ENCODE assay signal across 8 cellular contexts in the genomic region with DNA sequence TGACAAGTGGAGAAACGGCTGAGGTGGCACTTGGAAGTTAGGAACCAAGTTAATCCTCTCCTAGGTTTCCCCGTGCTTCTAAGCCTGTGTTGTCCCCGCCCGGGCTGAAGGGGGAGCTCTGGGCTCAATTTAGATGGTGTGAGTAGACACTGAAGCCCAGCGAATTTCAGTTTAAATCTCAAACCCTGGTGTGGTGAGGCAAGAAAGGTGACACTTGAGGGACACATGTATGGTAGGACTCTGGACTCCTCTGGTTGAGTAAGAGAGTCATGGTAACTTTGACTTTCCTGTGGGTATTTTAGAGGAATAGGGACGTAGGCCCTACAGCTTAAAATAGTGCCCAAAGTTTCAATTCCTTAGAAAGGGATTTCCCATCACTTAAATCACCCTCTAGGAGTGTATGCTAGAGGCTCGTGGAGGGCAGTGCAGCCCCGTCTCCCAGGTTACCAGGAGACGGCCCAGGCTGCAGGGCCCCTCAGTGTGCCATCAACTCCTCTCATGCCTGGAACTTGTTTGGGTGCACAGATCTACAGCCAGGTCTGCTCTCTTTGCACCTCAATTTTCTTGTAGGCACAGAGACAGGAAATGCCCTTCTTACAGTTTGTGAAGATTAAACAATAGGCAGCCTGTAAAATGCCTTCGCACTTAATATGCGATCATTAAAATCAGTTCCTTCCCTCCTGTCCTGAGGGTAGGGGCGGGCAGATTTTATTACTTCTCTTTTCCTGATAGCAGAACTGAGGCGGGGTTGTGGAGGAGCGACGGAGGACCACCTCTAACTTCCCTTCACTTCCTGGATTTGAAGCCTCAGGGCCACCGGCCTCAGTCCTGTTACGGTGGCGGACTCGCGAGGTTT. TPM values are rescaled to one million over a fixed set of nuclear protein-coding genes. Genes with fewer than 3 reads are reported as not detected.
DNase-seq lines count a peak whose midpoint lies in the region; ATAC-seq and TF ChIP-seq lines count a peak whose summit lies in the region.

No MANE protein-coding gene starts in this region.

- no peak overlapping the region for H3K27ac Mint-ChIP-seq in T-cell

- no peaks in the 10 kb centered on the region for H3K79me2 ChIP-seq in Karpas-422 (ENCODE audit: low read length)

- CTCF ChIA-PET in HEK293 (lab: Yijun Ruan, JAX) (interaction anchor here (0.6 to 1.8 kb wide), 24 partner anchors 8 to 813 kb away, joined by 3 to 7 read pairs (median 3); no protein-coding TSS in a partner anchor), T-cell (lab: Charles Lee) (interaction anchor here (1.0 kb wide), 2 partner anchors 9 to 10 kb away, joined by 3 to 5 read pairs; no protein-coding TSS in a partner anchor)

- H4K20me1 ChIP-seq in Karpas-422 (ENCODE audit: insufficient read depth, low read depth, low read length): no peaks in the 10 kb centered on the region

- no peak overlapping the region for H3K4me3 ChIP-seq in HEK293 (ENCODE audit: low read depth, low read length)
- no peak overlapping the region for H3K4me3 ChIP-seq in Karpas-422 (ENCODE audit: low read length)

- no peaks in the 10 kb centered on the region for H3K9me2 ChIP-seq in Karpas-422 (replicated peaks; ENCODE audit: insufficient read depth, low read length)

- TF ChIP-seq CTCF in AG09319 (IDR thresholded peaks at IDR 0.05; ENCODE audit: low read depth, low read length) (peak; percentile 85), GM12874 (IDR thresholded peaks at IDR 0.05; ENCODE audit: insufficient read depth, low read depth, low read length) (peak; percentile 66; the same call in 1 of the 2 replicates), HEK293 (tag by site-specific recombination; IDR thresholded peaks at IDR 0.05) (peak; percentile 59; the same call in 1 of the 2 replicates)

- no peak overlapping the region for H3K4me2 ChIP-seq in Karpas-422 (ENCODE audit: low read depth, low read length, poor library complexity, severe bottlenecking)

- 0 out of 2 replicates have a peak overlapping the region, but pooled peaks have one; percentile 62 for H2AFZ ChIP-seq in Karpas-422 (ENCODE audit: low read length)

- H3K9ac ChIP-seq in Karpas-422 (ENCODE audit: low read length): no peak overlapping the region

- no peaks in the 10 kb centered on the region for H3K36me3 ChIP-seq in HEK293 (ENCODE audit: control insufficient read depth in 2 of 2, insufficient read depth in 1 of 2, low read length in 2 of 2)
- H3K36me3 ChIP-seq in Karpas-422 (ENCODE audit: insufficient read depth, low read length): no peaks in the 10 kb centered on the region

- H3K27ac ChIP-seq in HEK293 (ENCODE audit: extremely low read depth, low read depth, low read length): no peak overlapping the region
- no peak overlapping the region for H3K27ac ChIP-seq in Karpas-422 (ENCODE audit: low read length)

- no peaks in the 10 kb centered on the region for H3K27me3 ChIP-seq in Karpas-422 (ENCODE audit: low read length)

- peak in 3 of 4 experiments; percentile 35 to 52 (median 42) for ATAC-seq in T-cell (replicated peaks in 1 of 4)

- H3K4me3 Mint-ChIP-seq in T-cell: peak overlapping the region; percentile 24 to 79 (median 52)

- H3K9me3 Mint-ChIP-seq in T-cell: no peaks in the 10 kb centered on the region

- peaks cover 82 to 96% of the 10 kb centered on the region in 2 donors for H3K27me3 Mint-ChIP-seq in T-cell

- no peaks in the 10 kb centered on the region for H3K9me3 ChIP-seq in HEK293 (ENCODE audit: control insufficient read depth, insufficient read depth, low read depth, low read length)
- H3K9me3 ChIP-seq in Karpas-422 (ENCODE audit: low read length): no peaks in the 10 kb centered on the region

- H3K4me1 ChIP-seq in HEK293 (ENCODE audit: control insufficient read depth, insufficient read depth, low read length): no peaks in the 10 kb centered on the region
- H3K4me1 ChIP-seq in Karpas-422 (ENCODE audit: low read length): peaks cover 16% of the 10 kb centered on the region

- DNase-seq in AG09319 (ENCODE audit: extremely low read depth, low read depth) (no peak), Karpas-422 (peak; percentile 81), T-cell (peak in 15 of 34 experiments; percentile 10 to 35 (median 26)), erythroblast (lab: John Stamatoyannopoulos, UW) (peak; percentile 51 to 65), myocyte (ENCODE audit: low read depth) (peak; percentile 68), DMS79 (lab: John Stamatoyannopoulos, UW) (no peak)

- POLR2A ChIA-PET in HEK293 (lab: Yijun Ruan, JAX): no interaction called here
- POLR2A ChIA-PET in T-cell (lab: Charles Lee): no interaction called here

- peaks cover 40 to 48% (median 44%) of the 10 kb centered on the region in 3 donors for H3K4me1 Mint-ChIP-seq in T-cell

- H3K36me3 Mint-ChIP-seq in T-cell: no peaks in the 10 kb centered on the region

- no peak for TF ChIP-seq POLR2A in erythroblast (IDR thresholded peaks at IDR 0.05; ENCODE audit: low read length)

TF ChIP-seq in HEK293, 187 proteins besides CTCF, POLR2A, EP300 and RAD21:
- TF ChIP-seq RBAK (tag by site-specific recombination; IDR thresholded peaks at IDR 0.05): no peak
- TF ChIP-seq ZNF335 (tag by site-specific recombination; conservative IDR thresholded peaks at IDR 0.05): no peak
- TF ChIP-seq REPIN1 (tag by site-specific recombination; IDR thresholded peaks at IDR 0.05; ENCODE audit: low read depth): no peak
- no peak for TF ChIP-seq FEZF1 (tag by site-specific recombination; IDR thresholded peaks at IDR 0.05)
- TF ChIP-seq, protein P1, sequence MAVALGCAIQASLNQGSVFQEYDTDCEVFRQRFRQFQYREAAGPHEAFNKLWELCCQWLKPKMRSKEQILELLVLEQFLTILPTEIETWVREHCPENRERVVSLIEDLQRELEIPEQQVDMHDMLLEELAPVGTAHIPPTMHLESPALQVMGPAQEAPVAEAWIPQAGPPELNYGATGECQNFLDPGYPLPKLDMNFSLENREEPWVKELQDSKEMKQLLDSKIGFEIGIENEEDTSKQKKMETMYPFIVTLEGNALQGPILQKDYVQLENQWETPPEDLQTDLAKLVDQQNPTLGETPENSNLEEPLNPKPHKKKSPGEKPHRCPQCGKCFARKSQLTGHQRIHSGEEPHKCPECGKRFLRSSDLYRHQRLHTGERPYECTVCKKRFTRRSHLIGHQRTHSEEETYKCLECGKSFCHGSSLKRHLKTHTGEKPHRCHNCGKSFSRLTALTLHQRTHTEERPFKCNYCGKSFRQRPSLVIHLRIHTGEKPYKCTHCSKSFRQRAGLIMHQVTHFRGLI (tag by site-specific recombination; IDR thresholded peaks at IDR 0.05): 0 out of 2 replicates have a peak, but pooled peaks have one; percentile 23
- TF ChIP-seq, protein P2, sequence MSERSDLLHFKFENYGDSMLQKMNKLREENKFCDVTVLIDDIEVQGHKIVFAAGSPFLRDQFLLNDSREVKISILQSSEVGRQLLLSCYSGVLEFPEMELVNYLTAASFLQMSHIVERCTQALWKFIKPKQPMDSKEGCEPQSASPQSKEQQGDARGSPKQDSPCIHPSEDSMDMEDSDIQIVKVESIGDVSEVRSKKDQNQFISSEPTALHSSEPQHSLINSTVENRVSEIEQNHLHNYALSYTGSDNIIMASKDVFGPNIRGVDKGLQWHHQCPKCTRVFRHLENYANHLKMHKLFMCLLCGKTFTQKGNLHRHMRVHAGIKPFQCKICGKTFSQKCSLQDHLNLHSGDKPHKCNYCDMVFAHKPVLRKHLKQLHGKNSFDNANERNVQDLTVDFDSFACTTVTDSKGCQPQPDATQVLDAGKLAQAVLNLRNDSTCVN (tag by site-specific recombination; optimal IDR thresholded peaks at IDR 0.05): no peak
- TF ChIP-seq ZNF654 (tag by site-specific recombination; IDR thresholded peaks at IDR 0.05; ENCODE audit: low read depth): peak; percentile 76
- TF ChIP-seq, protein P3, sequence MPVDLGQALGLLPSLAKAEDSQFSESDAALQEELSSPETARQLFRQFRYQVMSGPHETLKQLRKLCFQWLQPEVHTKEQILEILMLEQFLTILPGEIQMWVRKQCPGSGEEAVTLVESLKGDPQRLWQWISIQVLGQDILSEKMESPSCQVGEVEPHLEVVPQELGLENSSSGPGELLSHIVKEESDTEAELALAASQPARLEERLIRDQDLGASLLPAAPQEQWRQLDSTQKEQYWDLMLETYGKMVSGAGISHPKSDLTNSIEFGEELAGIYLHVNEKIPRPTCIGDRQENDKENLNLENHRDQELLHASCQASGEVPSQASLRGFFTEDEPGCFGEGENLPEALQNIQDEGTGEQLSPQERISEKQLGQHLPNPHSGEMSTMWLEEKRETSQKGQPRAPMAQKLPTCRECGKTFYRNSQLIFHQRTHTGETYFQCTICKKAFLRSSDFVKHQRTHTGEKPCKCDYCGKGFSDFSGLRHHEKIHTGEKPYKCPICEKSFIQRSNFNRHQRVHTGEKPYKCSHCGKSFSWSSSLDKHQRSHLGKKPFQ (tag by site-specific recombination; IDR thresholded peaks at IDR 0.05): peak; percentile 49; the same call in 1 of the 2 replicates
- TF ChIP-seq TCF7L2 (IDR thresholded peaks at IDR 0.05; ENCODE audit: borderline replicate concordance, low read depth, low read length): no peak
- no peak for TF ChIP-seq ZNF157 (tag by site-specific recombination; IDR thresholded peaks at IDR 0.05)
- no peak for TF ChIP-seq WT1 (tag by site-specific recombination; IDR thresholded peaks at IDR 0.05)
- no peak for TF ChIP-seq BCL11B (tag by site-specific recombination; IDR thresholded peaks at IDR 0.05; ENCODE audit: low read depth)
- no peak for TF ChIP-seq ZNF211 (tag by site-specific recombination; IDR thresholded peaks at IDR 0.05; ENCODE audit: low read depth)
- no peak for TF ChIP-seq KLF16 (tag by site-specific recombination; IDR thresholded peaks at IDR 0.05)
- TF ChIP-seq ZNF202 (tag by site-specific recombination; IDR thresholded peaks at IDR 0.05; ENCODE audit: borderline replicate concordance): no peak
- TF ChIP-seq ZBTB7A (tag by site-specific recombination; IDR thresholded peaks at IDR 0.05; ENCODE audit: low read depth): no peak
- TF ChIP-seq ZNF555 (tag by site-specific recombination; conservative IDR thresholded peaks at IDR 0.05): no peak
- TF ChIP-seq GLIS2 (tag by site-specific recombination; IDR thresholded peaks at IDR 0.05): no peak
- TF ChIP-seq ZNF571 (tag by site-specific recombination; IDR thresholded peaks at IDR 0.05): no peak
- no peak for TF ChIP-seq MEIS1 (CRISPR knock-in tag; IDR thresholded peaks at IDR 0.05; ENCODE audit: borderline replicate concordance)
- TF ChIP-seq ZNF660 (tag by site-specific recombination; IDR thresholded peaks at IDR 0.05): no peak

RNA-seq across cellular contexts. Expression of a gene that starts 23.9 kb away (rescaled TPM):
- not detected in 2 replicates for total RNA-seq in Karpas-422 (2014; rRNA removed; shearing (Covaris generic); ENCODE audit: low replicate concordance)
- not detected for total RNA-seq in T-cell
- 0.11 TPM in 1 of 2 replicates, not detected in the other for total RNA-seq in myocyte
- not detected for polyA plus RNA-seq in myocyte (2012)

Comparison
In these comparisons a context has a peak if more than half of its experiments do, and no peak if none do; other contexts are left out.
1. DNase-seq: peak in Karpas-422 (single experiment), erythroblast (2 of 2) and myocyte (single experiment); none in AG09319 (single experiment) and DMS79 (single experiment).
2. Peak in every context shown above with its lines, with median percentiles within 50 percentile points of each other: CTCF ChIP-seq.